28 cellular contexts compared by ENCODE assay signal in the genomic region with DNA sequence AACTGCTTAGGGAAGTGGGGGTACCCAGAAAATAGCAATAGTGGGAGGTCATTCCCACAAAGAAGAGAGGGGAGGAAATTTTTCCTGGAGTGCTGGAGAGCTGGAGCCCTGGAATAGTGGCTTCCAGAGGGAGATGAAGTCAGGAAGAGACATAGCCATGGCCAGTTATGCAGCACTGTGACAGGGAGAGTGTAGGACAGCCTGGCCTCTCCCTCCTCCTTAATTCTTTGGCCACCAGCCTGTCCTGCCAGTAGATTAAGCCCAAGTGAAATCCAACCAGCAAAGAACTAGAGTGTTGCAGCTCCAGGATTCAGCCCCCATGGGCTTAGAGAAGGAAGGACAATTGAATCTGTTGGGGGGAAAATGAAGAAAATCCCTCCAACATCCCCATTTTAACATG.
"Had no signal": no experiment of that assay in that cellular context is flagged by ENCODE, and none has a peak within 500 bp of the region (broad histone marks: within the 10 kb centered on the region; RNA-seq: fewer than 3 reads in every experiment).

No MANE protein-coding gene starts in this region.

- H3K9me3 Mint-ChIP-seq: activated B cell treated with CpG ODN at 0.5 μM for 24 hours; activated CD4-positive, alpha-beta T cell treated with anti-CD3 and anti-CD28 coated beads, Interleukin-2, amount 10 ng/mL, durations not matched to agents 24 days and 14 days; activated naive CD4-positive, alpha-beta T cell treated with anti-CD3 and anti-CD28 coated beads, Interleukin-2, amount 50 U/mL, for 24 hours; activated T-cell treated with anti-CD3 and anti-CD28 coated beads, Interleukin-2, amount 50 U/mL, for 24 hours; activated T-helper 1 cell treated with anti-CD3 and anti-CD28 coated beads, Interleukin-12 subunit alpha, Interleukin-12 subunit beta, Interleukin-2, Interleukin-4 antibody, amounts not matched to agents 30 ng/mL and 10 ng/mL and 1 ng/mL, durations not matched to agents 14 hours and 24 hours and 36 hours; central memory CD8-positive, alpha-beta T cell had no signal

- H3K27me3 Mint-ChIP-seq: activated B cell treated with CpG ODN at 0.5 μM for 24 hours; activated CD4-positive, alpha-beta T cell treated with anti-CD3 and anti-CD28 coated beads, Interleukin-2, amount 10 ng/mL, durations not matched to agents 24 days and 14 days; activated CD8-positive, alpha-beta memory T cell treated with anti-CD3 and anti-CD28 coated beads, Interleukin-2, amount 10 ng/mL, durations not matched to agents 7 days and 5 days; activated naive CD4-positive, alpha-beta T cell treated with anti-CD3 and anti-CD28 coated beads, Interleukin-2, amount 50 U/mL, for 24 hours; activated T-cell treated with anti-CD3 and anti-CD28 coated beads, Interleukin-2, amount 50 U/mL, for 24 hours; central memory CD8-positive, alpha-beta T cell; T-helper 17 cell had no signal

- H3K4me1 Mint-ChIP-seq: activated CD8-positive, alpha-beta memory T cell treated with anti-CD3 and anti-CD28 coated beads, Interleukin-2, amount 10 ng/mL, durations not matched to agents 7 days and 5 days; activated naive CD4-positive, alpha-beta T cell treated with anti-CD3 and anti-CD28 coated beads, Interleukin-2, amount 50 U/mL, for 24 hours; central memory CD8-positive, alpha-beta T cell; T-helper 17 cell had no signal

- H3K4me1 ChIP-seq: body of pancreas, SJCRH30 had no signal

- H3K9me3 ChIP-seq: ascending aorta, body of pancreas, SJCRH30 had no signal

- H3K4me3 ChIP-seq: ascending aorta, body of pancreas, SJCRH30 had no signal

- ATAC-seq: activated CD8-positive, alpha-beta memory T cell treated with anti-CD3 and anti-CD28 coated beads, Interleukin-2, amount 10 ng/mL, durations not matched to agents 7 days and 5 days; body of pancreas; T-helper 17 cell had no signal

- H3K27ac ChIP-seq: body of pancreas, SJCRH30 had no signal

- H3K4me3 Mint-ChIP-seq: activated B cell treated with CpG ODN at 0.5 μM for 24 hours; activated CD4-positive, alpha-beta T cell treated with anti-CD3 and anti-CD28 coated beads, Interleukin-2, amount 10 ng/mL, durations not matched to agents 24 days and 14 days; activated CD8-positive, alpha-beta memory T cell treated with anti-CD3 and anti-CD28 coated beads, Interleukin-2, amount 10 ng/mL, durations not matched to agents 7 days and 5 days; activated naive CD4-positive, alpha-beta T cell treated with anti-CD3 and anti-CD28 coated beads, Interleukin-2, amount 50 U/mL, for 24 hours; activated T-cell treated with anti-CD3 and anti-CD28 coated beads, Interleukin-2, amount 50 U/mL, for 24 hours; activated T-helper 1 cell treated with anti-CD3 and anti-CD28 coated beads, Interleukin-12 subunit alpha, Interleukin-12 subunit beta, Interleukin-2, Interleukin-4 antibody, amounts not matched to agents 30 ng/mL and 10 ng/mL and 1 ng/mL, durations not matched to agents 14 hours and 24 hours and 36 hours; central memory CD8-positive, alpha-beta T cell; T-helper 17 cell had no signal

- H3K27ac Mint-ChIP-seq: activated B cell treated with CpG ODN at 0.5 μM for 24 hours; activated CD4-positive, alpha-beta T cell treated with anti-CD3 and anti-CD28 coated beads, Interleukin-2, amount 10 ng/mL, durations not matched to agents 24 days and 14 days; activated CD8-positive, alpha-beta memory T cell treated with anti-CD3 and anti-CD28 coated beads, Interleukin-2, amount 10 ng/mL, durations not matched to agents 7 days and 5 days; activated naive CD4-positive, alpha-beta T cell treated with anti-CD3 and anti-CD28 coated beads, Interleukin-2, amount 50 U/mL, for 24 hours; activated T-cell treated with anti-CD3 and anti-CD28 coated beads, Interleukin-2, amount 50 U/mL, for 24 hours; activated T-helper 1 cell treated with anti-CD3 and anti-CD28 coated beads, Interleukin-12 subunit alpha, Interleukin-12 subunit beta, Interleukin-2, Interleukin-4 antibody, amounts not matched to agents 30 ng/mL and 10 ng/mL and 1 ng/mL, durations not matched to agents 14 hours and 24 hours and 36 hours; T-helper 17 cell had no signal

- H3K36me3 ChIP-seq: SJCRH30 had no signal

- H3K36me3 Mint-ChIP-seq: activated CD8-positive, alpha-beta memory T cell treated with anti-CD3 and anti-CD28 coated beads, Interleukin-2, amount 10 ng/mL, durations not matched to agents 7 days and 5 days; activated naive CD4-positive, alpha-beta T cell treated with anti-CD3 and anti-CD28 coated beads, Interleukin-2, amount 50 U/mL, for 24 hours had no signal

- H3K27me3 ChIP-seq: ascending aorta, body of pancreas, SJCRH30 had no signal

- DNase-seq: activated B cell treated with CpG ODN at 0.5 μM for 24 hours; activated CD4-positive, alpha-beta T cell treated with anti-CD3 and anti-CD28 coated beads for 1 hour; activated CD4-positive, alpha-beta T cell treated with anti-CD3 and anti-CD28 coated beads, Interleukin-2, amount 10 ng/mL, durations not matched to agents 24 days and 14 days; activated CD4-positive, alpha-beta T cell treated with anti-CD3 and anti-CD28 coated beads, Interleukin-2, amount 50 U/mL, for 48 hours; activated CD8-positive, alpha-beta memory T cell treated with anti-CD3 and anti-CD28 coated beads, Interleukin-2, amount 10 ng/mL, durations not matched to agents 7 days and 5 days; activated effector memory CD4-positive, alpha-beta T cell treated with Interleukin-2 at 50 U/mL for 16 hours; activated naive CD4-positive, alpha-beta T cell; activated T-cell treated with anti-CD3 and anti-CD28 coated beads, Interleukin-2, amount 50 U/mL, for 24 hours; amniotic stem cell; body of pancreas; KBM-7; NCI-H1092 treated with DMSO at 0.1 percent for 48 hours; NCI-H1417 treated with DMSO at 0.1 percent for 48 hours; NCI-H1694; NCI-H2029; NCI-H2107; NCI-H2171 treated with DMSO at 0.1 percent for 48 hours; NCI-H226; NCI-H510A; NCI-H526 treated with DMSO at 0.1 percent for 48 hours; NCI-H82; SJCRH30; T-helper 17 cell; T-helper 9 cell had no signal
